ENCODE assay signal across 7 cellular contexts in the genomic region with DNA sequence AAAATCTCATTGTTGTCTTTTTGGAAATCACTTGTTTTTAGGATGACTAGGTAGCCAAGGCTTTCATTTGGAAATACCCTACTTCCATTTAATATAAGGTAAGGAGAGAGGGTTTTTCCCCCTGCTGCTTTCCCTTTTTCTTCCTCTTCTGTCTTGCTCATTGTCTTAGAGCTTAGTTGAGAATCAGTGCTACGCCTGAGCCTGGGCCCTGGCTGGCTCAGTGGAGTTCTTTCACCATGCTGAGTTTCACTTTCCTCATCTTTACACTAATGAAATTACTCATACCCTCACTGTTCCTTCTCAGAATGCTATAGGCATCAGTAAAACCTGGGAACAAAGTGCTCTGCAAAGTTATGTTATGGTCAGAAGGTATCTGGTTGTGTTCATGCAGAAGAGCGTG.
DNase-seq lines count a peak whose midpoint lies in the region; ATAC-seq and TF ChIP-seq lines count a peak whose summit lies in the region.
"Not testable (repeated sequence)": the region's sequence is repeated elsewhere in the genome, so short reads cannot be mapped to it uniquely, and the experiment has no call there.

No MANE protein-coding gene starts in this region.

- H3K4me1 Mint-ChIP-seq in GM23338; activated naive CD8-positive, alpha-beta T cell treated with anti-CD3 and anti-CD28 coated beads, Interleukin-2, amount 50 U/mL, for 24 hours: not testable (repeated sequence)

- not testable (repeated sequence) for H3K27ac Mint-ChIP-seq in GM23338; activated naive CD8-positive, alpha-beta T cell treated with anti-CD3 and anti-CD28 coated beads, Interleukin-2, amount 50 U/mL, for 24 hours

- H3K36me3 Mint-ChIP-seq in GM23338 (ENCODE audit: low read depth); activated naive CD8-positive, alpha-beta T cell treated with anti-CD3 and anti-CD28 coated beads, Interleukin-2, amount 50 U/mL, for 24 hours (ENCODE audit: low read depth): not testable (repeated sequence)

- H3K4me2 ChIP-seq in GM23338: not testable (repeated sequence)

- H3K4me3 ChIP-seq in GM23338: not testable (repeated sequence)

- H3K4me1 ChIP-seq in GM23338 (ENCODE audit: insufficient read depth): not testable (repeated sequence)

- not testable (repeated sequence) for H3K9me2 ChIP-seq in GM23338 (ENCODE audit: insufficient read depth)

- not testable (repeated sequence) for H3K9me3 Mint-ChIP-seq in GM23338; activated naive CD8-positive, alpha-beta T cell treated with anti-CD3 and anti-CD28 coated beads, Interleukin-2, amount 50 U/mL, for 24 hours

- H4K20me1 ChIP-seq in GM23338 (replicated peaks; ENCODE audit: insufficient read depth): not testable (repeated sequence)

- ATAC-seq in GM18520 (IDR thresholded peaks at IDR 0.05; ENCODE audit: unreplicated experiment) (peak; percentile 43), GM19452 (IDR thresholded peaks at IDR 0.05; ENCODE audit: unreplicated experiment) (peak; percentile 68), GM23338 (peak; percentile 69), HG02938 (IDR thresholded peaks at IDR 0.05; ENCODE audit: unreplicated experiment) (peak; percentile 49), HG03342 (IDR thresholded peaks at IDR 0.05; ENCODE audit: unreplicated experiment) (peak; percentile 65), SK-N-SH treated with all-trans-retinoic acid at 6 μM for 48 hours (peak; percentile 16; the same call in 1 of the 3 replicates)
- ATAC-seq in activated naive CD8-positive, alpha-beta T cell treated with anti-CD3 and anti-CD28 coated beads, Interleukin-2, amount 50 U/mL, for 24 hours: peak; percentile 90

- not testable (repeated sequence) for H3F3A ChIP-seq in GM23338 (replicated peaks; ENCODE audit: low read depth)

- H3K27ac ChIP-seq in GM23338 (ENCODE audit: low read depth): not testable (repeated sequence)

- not testable (repeated sequence) for H3K27me3 Mint-ChIP-seq in GM23338 (ENCODE audit: insufficient read depth, low read depth, poor library complexity); activated naive CD8-positive, alpha-beta T cell treated with anti-CD3 and anti-CD28 coated beads, Interleukin-2, amount 50 U/mL, for 24 hours

- not testable (repeated sequence) for TF ChIP-seq CTCF in GM23338 (conservative IDR thresholded peaks at IDR 0.05; ENCODE audit: low read depth in 2 of 2)

- DNase-seq in GM23338 (ENCODE audit: low spot score); activated naive CD8-positive, alpha-beta T cell treated with anti-CD3 and anti-CD28 coated beads, Interleukin-2, amount 50 U/mL, for 24 hours: not testable (repeated sequence)

- not testable (repeated sequence) for H3K4me3 Mint-ChIP-seq in GM23338; activated naive CD8-positive, alpha-beta T cell treated with anti-CD3 and anti-CD28 coated beads, Interleukin-2, amount 50 U/mL, for 24 hours

- H3K79me2 ChIP-seq in GM23338 (replicated peaks; ENCODE audit: insufficient read depth): not testable (repeated sequence)

- not testable (repeated sequence) for H3K36me3 ChIP-seq in GM23338 (ENCODE audit: insufficient read depth)

- not testable (repeated sequence) for H2AFZ ChIP-seq in GM23338

- H3K27me3 ChIP-seq in GM23338 (ENCODE audit: insufficient read depth): not testable (repeated sequence)

Comparison
In these comparisons a context has a peak if more than half of its experiments do, and no peak if none do; other contexts are left out.
1. ATAC-seq: peak in every context shown above with its lines; median percentile 90 in activated naive CD8-positive, alpha-beta T cell treated with anti-CD3 and anti-CD28 coated beads, Interleukin-2, amount 50 U/mL, for 24 hours; 69 in GM23338; 68 in GM19452; 65 in HG03342; 49 in HG02938; 43 in GM18520; 16 in SK-N-SH treated with all-trans-retinoic acid at 6 μM for 48 hours.